In the genomic region with DNA sequence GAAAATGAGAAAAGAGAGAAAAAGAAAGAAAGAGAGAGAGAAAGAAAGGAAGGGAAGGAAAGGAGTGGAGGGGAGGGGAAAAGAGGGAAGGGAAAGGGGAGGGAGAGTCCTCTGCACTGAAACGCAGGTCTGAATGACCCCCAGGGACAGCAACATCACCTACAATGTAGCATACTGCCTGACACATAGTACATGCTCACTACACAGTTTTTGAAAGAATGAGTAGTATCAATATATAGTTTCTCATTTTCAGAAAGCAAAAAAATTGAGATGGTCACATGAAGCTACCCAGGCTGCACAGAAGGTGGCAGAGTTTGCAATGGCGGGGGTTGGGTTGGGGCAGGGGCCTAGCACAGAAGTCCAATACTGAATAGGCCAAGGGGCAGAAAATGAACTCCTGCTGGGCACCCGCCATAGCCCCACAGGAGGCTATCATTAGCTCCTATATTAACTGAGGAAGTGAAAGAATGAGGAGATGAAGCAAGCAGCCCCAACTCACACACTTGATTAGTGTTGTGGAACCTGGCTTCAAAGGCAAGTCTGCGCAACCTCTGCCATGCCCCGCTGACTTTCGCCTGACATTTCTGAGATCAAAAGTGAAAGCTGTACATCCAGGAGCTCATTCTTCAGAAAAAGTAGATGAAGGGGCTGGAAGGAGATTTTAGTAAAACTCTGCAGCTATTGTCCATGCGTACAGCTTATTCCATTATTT, we compare ENCODE assay signal across 9 cellular contexts.
DNase-seq lines count a peak whose midpoint lies in the region; ATAC-seq and TF ChIP-seq lines count a peak whose summit lies in the region.
"Had no signal": no experiment of that assay in that cellular context is flagged by ENCODE, and none has a peak within 500 bp of the region (broad histone marks: within the 10 kb centered on the region; RNA-seq: fewer than 3 reads in every experiment).

No MANE protein-coding gene starts in this region.

- no peaks in the 10 kb centered on the region for H3K36me3 ChIP-seq in vagina
- H3K36me3 ChIP-seq: gastrocnemius medialis had no signal

- no peak overlapping the region for H3K27ac ChIP-seq in vagina
- H3K27ac ChIP-seq: gastrocnemius medialis had no signal

- peak; percentile 86 for ATAC-seq in GM19463 (IDR thresholded peaks at IDR 0.05; ENCODE audit: unreplicated experiment)
- peak; percentile 90 for ATAC-seq in HG03175 (IDR thresholded peaks at IDR 0.05; ENCODE audit: unreplicated experiment)
- ATAC-seq: gastrocnemius medialis had no signal

- H3K4me3 ChIP-seq in vagina: no peak overlapping the region
- H3K4me3 ChIP-seq: gastrocnemius medialis had no signal

- peak; percentile 22 for TF ChIP-seq CTCF in GM10266 (IDR thresholded peaks at IDR 0.05; ENCODE audit: control insufficient read depth, insufficient read depth, low read depth, missing control alignments)
- no peak for TF ChIP-seq CTCF in vagina (IDR thresholded peaks at IDR 0.05)

- intact Hi-C loops in vagina (cut with DNase I): no loop called here

- no peaks in the 10 kb centered on the region for H3K4me1 ChIP-seq in vagina

- no peak for TF ChIP-seq POLR2A in vagina (IDR thresholded peaks at IDR 0.05)

- no peaks in the 10 kb centered on the region for H3K9me3 ChIP-seq in vagina
- H3K9me3 ChIP-seq: gastrocnemius medialis had no signal

- peak; percentile 72 for DNase-seq in GM10266 (ENCODE audit: extremely low spot score)
- DNase-seq in astrocyte of the hippocampus (ENCODE audit: low read depth, low spot score): peak; percentile 16
- DNase-seq in activated CD4-positive, alpha-beta T cell treated with anti-CD3 and anti-CD28 coated beads, Interleukin-2, amount 50 U/mL, for 48 hours: no peak
- DNase-seq in NCI-H526 treated with DMSO at 0.1 percent for 48 hours (lab: John Stamatoyannopoulos, UW): no peak
- no peak for DNase-seq in NCI-H510A treated with DMSO at 0.1 percent for 48 hours (lab: John Stamatoyannopoulos, UW)
- no peak for DNase-seq in vagina (ENCODE audit: extremely low spot score in 2 of 2)
- DNase-seq: gastrocnemius medialis had no signal

- H3K27me3 ChIP-seq in vagina: no peaks in the 10 kb centered on the region
- H3K27me3 ChIP-seq: gastrocnemius medialis had no signal

Comparison
In these comparisons a context has a peak if more than half of its experiments do, and no peak if none do; other contexts are left out.
1. DNase-seq: peak in GM10266 (single experiment) and astrocyte of the hippocampus (single experiment); none in activated CD4-positive, alpha-beta T cell treated with anti-CD3 and anti-CD28 coated beads, Interleukin-2, amount 50 U/mL, for 48 hours (0 of 2), NCI-H526 treated with DMSO at 0.1 percent for 48 hours (single experiment), NCI-H510A treated with DMSO at 0.1 percent for 48 hours (single experiment) and vagina (0 of 2).